ENCODE assay signal across 8 cellular contexts in the genomic region with DNA sequence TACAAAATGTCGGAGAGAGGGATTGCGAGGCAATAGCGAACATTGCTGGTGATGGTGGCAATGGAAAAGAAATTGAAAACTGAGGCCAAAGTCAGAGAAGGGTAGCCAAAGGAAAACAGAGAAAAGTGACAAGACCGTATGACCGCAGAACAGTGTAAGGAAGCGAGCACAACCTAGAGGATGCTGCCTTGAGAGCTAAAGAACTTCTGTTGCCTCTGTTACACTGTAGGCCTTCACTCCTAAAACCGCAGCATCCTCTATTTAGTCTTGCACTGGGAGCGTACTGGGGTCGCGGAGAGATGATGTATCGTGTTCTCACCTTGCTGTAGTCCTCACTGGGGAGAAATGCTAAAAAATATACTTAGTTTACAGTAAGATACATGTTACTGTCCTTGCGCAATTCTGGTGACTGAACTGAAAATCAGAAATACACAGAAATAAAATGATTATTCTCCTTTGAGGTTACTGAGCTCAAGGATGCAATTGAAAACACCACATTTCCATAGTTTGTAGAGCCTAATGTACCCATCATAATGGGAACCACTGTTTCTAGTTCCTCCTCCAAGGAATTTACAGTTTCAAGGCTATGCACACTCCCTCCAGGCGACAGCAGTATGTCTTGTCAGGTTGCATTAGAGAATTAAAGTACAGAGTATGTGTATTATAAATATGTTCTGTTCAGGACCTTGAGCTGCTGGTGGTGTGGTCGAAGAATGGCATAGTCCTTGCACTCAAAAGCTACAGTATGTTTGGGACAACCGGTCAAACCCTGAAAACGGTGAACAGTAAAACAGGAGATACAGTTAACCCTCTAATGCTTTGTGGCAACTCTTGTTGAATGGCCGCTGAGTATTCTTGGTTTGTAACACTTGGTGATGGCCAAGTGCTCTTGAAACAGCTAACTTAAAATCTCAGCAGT. TPM values are rescaled to one million over a fixed set of nuclear protein-coding genes. Genes with fewer than 3 reads are reported as not detected.
DNase-seq lines count a peak whose midpoint lies in the region; ATAC-seq lines count a peak whose summit lies in the region.

No MANE protein-coding gene starts in this region.

- no peaks in the 10 kb centered on the region for H3K36me3 ChIP-seq in adipocyte (ENCODE audit: control insufficient read depth, insufficient read depth, low read length, severe bottlenecking)
- no peaks in the 10 kb centered on the region for H3K36me3 ChIP-seq in iPS-18a (ENCODE audit: control insufficient read depth, low read depth, low read length)

- CTCF ChIA-PET in activated CD8-positive, alpha-beta memory T cell treated with anti-CD3 and anti-CD28 coated beads, Interleukin-2, amount 10 ng/mL, durations not matched to agents 7 days and 5 days (lab: Charles Lee) = interaction anchor here (0.6 to 3.2 kb wide), 13 partner anchors 9 to 478 kb away, joined by 3 to 11 read pairs (median 4); no protein-coding TSS in a partner anchor

- H3K27ac ChIP-seq in iPS-18a (ENCODE audit: low read length) = peak overlapping the region; percentile 55

- H3K4me1 ChIP-seq in adipocyte (ENCODE audit: control insufficient read depth, insufficient read depth, low read length) (peaks cover 37% of the 10 kb centered on the region), iPS-18a (ENCODE audit: control insufficient read depth, low read depth, low read length) (peaks cover 23% of the 10 kb centered on the region)

- H3K27me3 ChIP-seq in adipocyte (replicated peaks; ENCODE audit: control insufficient read depth, insufficient read depth, low read length) (no peaks in the 10 kb centered on the region), iPS-18a (ENCODE audit: control insufficient read depth, insufficient read depth, low read length) (no peaks in the 10 kb centered on the region)

- peaks cover 36% of the 10 kb centered on the region for H3K4me1 Mint-ChIP-seq in activated CD8-positive, alpha-beta memory T cell treated with anti-CD3 and anti-CD28 coated beads, Interleukin-2, amount 10 ng/mL, durations not matched to agents 7 days and 5 days
- H3K4me1 Mint-ChIP-seq in stimulated activated effector memory CD8-positive, alpha-beta T cell treated with anti-CD3 and anti-CD28 coated beads, Interleukin-12 subunit alpha, Interleukin-12 subunit beta, amount 100 ng/mL, for 72 hours = peaks cover 47% of the 10 kb centered on the region

- peak overlapping the region; percentile 92 for H3K9ac ChIP-seq in adipocyte (ENCODE audit: low read length)
- H3K9ac ChIP-seq in iPS-18a (ENCODE audit: low read length) = peak overlapping the region; percentile 82

- H3K36me3 Mint-ChIP-seq in activated CD8-positive, alpha-beta memory T cell treated with anti-CD3 and anti-CD28 coated beads, Interleukin-2, amount 10 ng/mL, durations not matched to agents 7 days and 5 days = peaks cover 5% of the 10 kb centered on the region
- H3K36me3 Mint-ChIP-seq in stimulated activated effector memory CD8-positive, alpha-beta T cell treated with anti-CD3 and anti-CD28 coated beads, Interleukin-12 subunit alpha, Interleukin-12 subunit beta, amount 100 ng/mL, for 72 hours = peaks cover 12% of the 10 kb centered on the region

- H3K27me3 Mint-ChIP-seq in activated CD8-positive, alpha-beta memory T cell treated with anti-CD3 and anti-CD28 coated beads, Interleukin-2, amount 10 ng/mL, durations not matched to agents 7 days and 5 days = no peaks in the 10 kb centered on the region

- H3K27ac Mint-ChIP-seq in activated CD8-positive, alpha-beta memory T cell treated with anti-CD3 and anti-CD28 coated beads, Interleukin-2, amount 10 ng/mL, durations not matched to agents 7 days and 5 days = peak overlapping the region; percentile 99
- H3K27ac Mint-ChIP-seq in stimulated activated effector memory CD8-positive, alpha-beta T cell treated with anti-CD3 and anti-CD28 coated beads, Interleukin-12 subunit alpha, Interleukin-12 subunit beta, amount 100 ng/mL, for 72 hours = peak overlapping the region; percentile 95

- H3K9me3 ChIP-seq in adipocyte (ENCODE audit: control insufficient read depth, low read length) (no peaks in the 10 kb centered on the region), iPS-18a (ENCODE audit: control insufficient read depth, low read depth, low read length) (no peaks in the 10 kb centered on the region)

- DNase-seq in activated CD8-positive, alpha-beta memory T cell treated with anti-CD3 and anti-CD28 coated beads, Interleukin-2, amount 10 ng/mL, durations not matched to agents 7 days and 5 days = peak; percentile 60
- no peak for DNase-seq in activated CD8-positive, alpha-beta memory T cell treated with anti-CD3 and anti-CD28 coated beads, Interleukin-2, amount 50 U/mL, for 4 hours
- DNase-seq in MV-4-11 (lab: John Stamatoyannopoulos, UW) = peak; percentile 62
- DNase-seq in adipocyte (ENCODE audit: low read depth) = peak; percentile 60
- peak in 1 of 2 donors; percentile 70 for DNase-seq in stimulated activated effector memory CD8-positive, alpha-beta T cell treated with anti-CD3 and anti-CD28 coated beads, Interleukin-12 subunit alpha, Interleukin-12 subunit beta, amount 100 ng/mL, for 72 hours (ENCODE audit: low spot score in 2 of 2)
- no peak for DNase-seq in NCI-H510A treated with DMSO at 0.1 percent for 48 hours (lab: John Stamatoyannopoulos, UW)
- no peak for DNase-seq in stimulated activated CD4-positive, alpha-beta T cell treated with anti-CD3 and anti-CD28 coated beads, Interleukin-12 subunit alpha, Interleukin-12 subunit beta, amount 100 ng/mL, for 4 hours

- peak overlapping the region; percentile 97 for H3K4me3 ChIP-seq in adipocyte (ENCODE audit: low read length)
- H3K4me3 ChIP-seq in iPS-18a (ENCODE audit: low read length) = peak overlapping the region; percentile 73

- H3K4me3 Mint-ChIP-seq in activated CD8-positive, alpha-beta memory T cell treated with anti-CD3 and anti-CD28 coated beads, Interleukin-2, amount 10 ng/mL, durations not matched to agents 7 days and 5 days = peak overlapping the region; percentile 99
- H3K4me3 Mint-ChIP-seq in stimulated activated effector memory CD8-positive, alpha-beta T cell treated with anti-CD3 and anti-CD28 coated beads, Interleukin-12 subunit alpha, Interleukin-12 subunit beta, amount 100 ng/mL, for 72 hours = peak overlapping the region; percentile 96

- H3K9me3 Mint-ChIP-seq in activated CD8-positive, alpha-beta memory T cell treated with anti-CD3 and anti-CD28 coated beads, Interleukin-2, amount 10 ng/mL, durations not matched to agents 7 days and 5 days (ENCODE audit: low read depth) = no peaks in the 10 kb centered on the region
- no peaks in the 10 kb centered on the region for H3K9me3 Mint-ChIP-seq in stimulated activated effector memory CD8-positive, alpha-beta T cell treated with anti-CD3 and anti-CD28 coated beads, Interleukin-12 subunit alpha, Interleukin-12 subunit beta, amount 100 ng/mL, for 72 hours

- ATAC-seq in activated CD8-positive, alpha-beta memory T cell treated with anti-CD3 and anti-CD28 coated beads, Interleukin-2, amount 10 ng/mL, durations not matched to agents 7 days and 5 days = no peak
- ATAC-seq in stimulated activated effector memory CD8-positive, alpha-beta T cell treated with anti-CD3 and anti-CD28 coated beads, Interleukin-12 subunit alpha, Interleukin-12 subunit beta, amount 100 ng/mL, for 72 hours = no peak

RNA-seq across cellular contexts. Expression of a gene that starts 1.3 kb away (rescaled TPM):
- 10 to 100 TPM; 71.4 to 77.4 TPM for total RNA-seq in activated CD8-positive, alpha-beta memory T cell treated with anti-CD3 and anti-CD28 coated beads, Interleukin-2, amount 10 ng/mL, durations not matched to agents 7 days and 5 days

Comparison
In these comparisons a context has a peak if more than half of its experiments do, and no peak if none do; other contexts are left out.
1. DNase-seq: peak in activated CD8-positive, alpha-beta memory T cell treated with anti-CD3 and anti-CD28 coated beads, Interleukin-2, amount 10 ng/mL, durations not matched to agents 7 days and 5 days (single experiment), MV-4-11 (single experiment) and adipocyte (single experiment); none in activated CD8-positive, alpha-beta memory T cell treated with anti-CD3 and anti-CD28 coated beads, Interleukin-2, amount 50 U/mL, for 4 hours (single experiment), NCI-H510A treated with DMSO at 0.1 percent for 48 hours (single experiment) and stimulated activated CD4-positive, alpha-beta T cell treated with anti-CD3 and anti-CD28 coated beads, Interleukin-12 subunit alpha, Interleukin-12 subunit beta, amount 100 ng/mL, for 4 hours (single experiment).